Comparison of ENCODE assay signal across 13 cellular contexts in the genomic region with DNA sequence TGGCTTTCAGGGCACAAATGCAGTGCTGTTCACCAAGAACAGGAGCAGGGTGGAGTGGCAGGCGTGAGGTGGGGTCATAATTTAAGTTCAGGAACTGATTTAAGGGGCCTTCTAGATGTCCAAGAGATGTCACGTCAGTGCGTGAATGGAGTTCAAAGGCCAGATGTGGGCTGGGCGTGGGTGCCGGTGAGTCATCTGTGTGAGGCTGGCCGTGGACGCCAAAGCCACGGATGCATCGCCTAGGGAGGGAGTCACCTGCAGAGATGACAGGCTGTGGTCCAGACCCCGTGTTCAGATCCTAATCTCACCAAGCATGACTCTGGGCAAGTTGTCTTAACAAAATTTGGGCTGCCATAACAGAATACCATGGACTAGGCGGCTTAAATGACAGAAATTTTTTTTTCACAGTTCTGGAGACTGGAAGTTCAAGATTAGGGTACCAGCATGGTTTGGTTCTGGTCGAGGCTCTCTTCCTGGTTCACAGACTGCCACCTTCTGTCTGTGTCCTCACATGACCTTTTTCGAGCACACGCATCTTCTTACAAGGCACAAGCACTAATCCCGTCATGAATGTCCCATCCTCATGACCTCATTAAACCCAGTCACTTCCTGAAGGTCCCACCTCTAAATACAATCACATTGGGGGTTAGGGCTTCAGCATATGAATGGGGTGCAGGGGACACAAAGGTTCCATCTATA.
DNase-seq lines count a peak whose midpoint lies in the region; ATAC-seq and TF ChIP-seq lines count a peak whose summit lies in the region.
"Had no signal": no experiment of that assay in that cellular context is flagged by ENCODE, and none has a peak within 500 bp of the region (broad histone marks: within the 10 kb centered on the region; RNA-seq: fewer than 3 reads in every experiment).

No MANE protein-coding gene starts in this region.

- DNase-seq in activated CD4-positive, alpha-beta T cell treated with anti-CD3 and anti-CD28 coated beads for 48 hours, result peak; percentile 55
- no peak for DNase-seq in activated CD4-positive, alpha-beta T cell treated with anti-CD3 and anti-CD28 coated beads, Interleukin-2, amount 50 U/mL, for 1 hour
- DNase-seq in GM12865 (ENCODE audit: low read depth) (peak; percentile 35), T follicular helper cell (ENCODE audit: low read depth) (peak; percentile 9), left colon (no peak), NCI-H524 treated with DMSO at 0.1 percent for 48 hours (lab: John Stamatoyannopoulos, UW) (no peak)
- DNase-seq: islet precursor cell, NCI-H446 treated with DMSO at 0.1 percent for 48 hours, retina had no signal

- intact Hi-C loops in left colon (cut with DNase I, micrococcal nuclease), result loop anchor here in 1 of 2 donors (10.0 kb wide), 1 partner anchor 145 kb away; no protein-coding TSS in a partner anchor

- no peak for TF ChIP-seq POLR2A in GM18505 (IDR thresholded peaks at IDR 0.05; ENCODE audit: borderline replicate concordance, extremely low read depth, insufficient read depth, insufficient read length)

- ATAC-seq in left colon (peak; percentile 30), GM21528 (IDR thresholded peaks at IDR 0.05; ENCODE audit: low FRiP score, unreplicated experiment) (no peak), GM18505 (IDR thresholded peaks at IDR 0.05; ENCODE audit: unreplicated experiment) (no peak)
- ATAC-seq: A549 had no signal

- no peak for TF ChIP-seq CTCF in GM12865 (IDR thresholded peaks at IDR 0.05; ENCODE audit: insufficient read depth, low read depth, low read length, missing control alignments)

- H3K4me3 ChIP-seq in GM12865 (ENCODE audit: low read depth, low read length), result no peak overlapping the region
- H3K4me3 ChIP-seq: A549, SJSA1 had no signal

Comparison
In these comparisons a context has a peak if more than half of its experiments do, and no peak if none do; other contexts are left out.
1. DNase-seq: peak in activated CD4-positive, alpha-beta T cell treated with anti-CD3 and anti-CD28 coated beads for 48 hours (single experiment), GM12865 (single experiment) and T follicular helper cell (single experiment); none in activated CD4-positive, alpha-beta T cell treated with anti-CD3 and anti-CD28 coated beads, Interleukin-2, amount 50 U/mL, for 1 hour (single experiment), left colon (0 of 2) and NCI-H524 treated with DMSO at 0.1 percent for 48 hours (single experiment).